6 cellular contexts compared by ENCODE assay signal in the genomic region with DNA sequence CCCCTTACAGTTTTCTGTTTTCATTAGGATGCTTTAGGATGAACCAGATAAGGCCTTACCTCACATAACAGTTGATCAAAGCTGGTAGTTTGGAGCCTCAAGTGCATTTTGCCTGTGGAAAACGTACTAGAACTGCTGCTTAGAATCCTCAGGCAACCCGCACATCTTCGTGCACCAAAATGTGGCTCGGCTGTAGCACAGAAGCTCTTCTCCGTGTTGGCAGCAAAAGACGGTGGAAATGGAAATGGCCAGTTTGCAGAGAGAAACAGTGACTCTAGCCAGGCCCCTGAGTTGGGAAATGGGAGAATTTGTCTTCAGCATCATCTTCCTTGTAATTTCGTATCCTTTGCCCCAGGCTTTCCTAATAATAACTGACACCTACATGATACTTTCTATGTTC.
"Had no signal": no experiment of that assay in that cellular context is flagged by ENCODE, and none has a peak within 500 bp of the region (broad histone marks: within the 10 kb centered on the region; RNA-seq: fewer than 3 reads in every experiment).

No MANE protein-coding gene starts in this region.

- H2AFZ ChIP-seq: GM23338 had no signal

- H3K4me3 ChIP-seq: GM23338 had no signal

- H3K4me2 ChIP-seq: GM23338 had no signal

- H3K27ac ChIP-seq: HL-60 had no signal

- ATAC-seq: GM23338, HCT116, HepG2 had no signal

- DNase-seq: H9, HFFc6 had no signal
